8 cellular contexts compared by ENCODE assay signal in genomic region chr9:130682490-130683121, GRCh38. TPM values are rescaled to one million over a fixed set of nuclear protein-coding genes. Genes with fewer than 3 reads are reported as not detected.
DNase-seq lines count a peak whose midpoint lies in the region; ATAC-seq, FAIRE-seq and TF ChIP-seq lines count a peak whose summit lies in the region.

No MANE protein-coding gene starts in this region.

- peak; percentile 86 to 87 for ATAC-seq in lower lobe of right lung
- no peak for ATAC-seq in HG02610 (IDR thresholded peaks at IDR 0.05; ENCODE audit: unreplicated experiment)

- TF ChIP-seq CTCF in AG09319 (IDR thresholded peaks at IDR 0.05; ENCODE audit: low read depth, low read length), result peak; percentile 90
- TF ChIP-seq CTCF in lower lobe of right lung (IDR thresholded peaks at IDR 0.05), result peak; percentile 81

- FAIRE-seq in H54 (lab: Jason Lieb, UNC), result no peak

- CTCF ChIA-PET in activated CD4-positive, alpha-beta T cell treated with anti-CD3 and anti-CD28 coated beads, Interleukin-2, amount 10 ng/mL, durations not matched to agents 7 days and 5 days (lab: Charles Lee), result interaction anchor here (0.6 to 1.8 kb wide), 14 partner anchors 9 to 492 kb away, joined by 3 to 10 read pairs (median 3); partner anchors contain the start of gene EXOSC2

- peaks cover 19% of the 10 kb centered on the region for H3K27me3 ChIP-seq in lower lobe of right lung (ENCODE audit: low read depth)

- DNase-seq in AG09319 (ENCODE audit: extremely low read depth, low read depth), result peak; percentile 36
- DNase-seq in H54 (ENCODE audit: insufficient read length, low spot score), result peak; percentile 52
- DNase-seq in NCI-H446 treated with DMSO at 0.1 percent for 48 hours (lab: John Stamatoyannopoulos, UW), result peak; percentile 23
- DNase-seq in activated CD4-positive, alpha-beta T cell treated with anti-CD3 and anti-CD28 coated beads, Interleukin-2, amount 10 ng/mL, durations not matched to agents 7 days and 5 days, result peak; percentile 62
- peak; percentile 48 to 79 for DNase-seq in dermis microvascular lymphatic vessel endothelial cell (ENCODE audit: low read depth in 2 of 2)
- peak; percentile 88 for DNase-seq in lower lobe of right lung
- DNase-seq in stimulated activated CD8-positive, alpha-beta memory T cell treated with anti-CD3 and anti-CD28 coated beads, Interleukin-15, amount 100 ng/mL, for 1 hour (ENCODE audit: low read depth), result peak; percentile 30

- H3K27ac ChIP-seq in lower lobe of right lung, result no peak overlapping the region

- no peak for TF ChIP-seq POLR2A in H54 (IDR thresholded peaks at IDR 0.05; ENCODE audit: low read depth, low read length)

- intact Hi-C loops in lower lobe of right lung (cut with DNase I), result no loop called here

- peak overlapping the region; percentile 67 for H3K4me3 ChIP-seq in lower lobe of right lung

- H3K4me1 ChIP-seq in lower lobe of right lung, result peaks cover 16% of the 10 kb centered on the region

- POLR2A ChIA-PET in activated CD4-positive, alpha-beta T cell treated with anti-CD3 and anti-CD28 coated beads, Interleukin-2, amount 10 ng/mL, durations not matched to agents 7 days and 5 days (lab: Charles Lee), result no interaction called here

- H3K9me3 ChIP-seq in lower lobe of right lung, result no peaks in the 10 kb centered on the region

- H3K36me3 ChIP-seq in lower lobe of right lung, result no peaks in the 10 kb centered on the region

- H3K36me3 Mint-ChIP-seq in activated CD4-positive, alpha-beta T cell treated with anti-CD3 and anti-CD28 coated beads, Interleukin-2, amount 10 ng/mL, durations not matched to agents 7 days and 5 days (ENCODE audit: low read depth), result no peaks in the 10 kb centered on the region

- peak overlapping the region; percentile 71 for H3K27ac Mint-ChIP-seq in activated CD4-positive, alpha-beta T cell treated with anti-CD3 and anti-CD28 coated beads, Interleukin-2, amount 10 ng/mL, durations not matched to agents 7 days and 5 days

- peaks cover 9% of the 10 kb centered on the region for H3K4me1 Mint-ChIP-seq in activated CD4-positive, alpha-beta T cell treated with anti-CD3 and anti-CD28 coated beads, Interleukin-2, amount 10 ng/mL, durations not matched to agents 7 days and 5 days

- H3K9me3 Mint-ChIP-seq in activated CD4-positive, alpha-beta T cell treated with anti-CD3 and anti-CD28 coated beads, Interleukin-2, amount 10 ng/mL, durations not matched to agents 7 days and 5 days, result peaks cover 3% of the 10 kb centered on the region

- peak overlapping the region; percentile 85 for H3K4me3 Mint-ChIP-seq in activated CD4-positive, alpha-beta T cell treated with anti-CD3 and anti-CD28 coated beads, Interleukin-2, amount 10 ng/mL, durations not matched to agents 7 days and 5 days

- peaks cover 29% of the 10 kb centered on the region for H3K27me3 Mint-ChIP-seq in activated CD4-positive, alpha-beta T cell treated with anti-CD3 and anti-CD28 coated beads, Interleukin-2, amount 10 ng/mL, durations not matched to agents 7 days and 5 days

RNA-seq across cellular contexts. Expression of gene EXOSC2, which starts 11.0 kb away (rescaled TPM):
- 10 to 100 TPM; 49.7 to 60.8 TPM for total RNA-seq in activated CD4-positive, alpha-beta T cell treated with anti-CD3 and anti-CD28 coated beads, Interleukin-2, amount 10 ng/mL, durations not matched to agents 7 days and 5 days
- total RNA-seq in dermis microvascular lymphatic vessel endothelial cell (22.3 and 27.7 TPM in 2 replicates), lower lobe of right lung (18.4 TPM)

RNA-seq across cellular contexts. Expression of gene PRDM12, which starts 18.2 kb away (rescaled TPM):
- total RNA-seq in activated CD4-positive, alpha-beta T cell treated with anti-CD3 and anti-CD28 coated beads, Interleukin-2, amount 10 ng/mL, durations not matched to agents 7 days and 5 days, result not detected
- total RNA-seq in dermis microvascular lymphatic vessel endothelial cell, result not detected in 2 replicates
- total RNA-seq in lower lobe of right lung, result not detected

Comparison
In these comparisons a context has a peak if more than half of its experiments do, and no peak if none do; other contexts are left out.
1. DNase-seq: peak in every context shown above with its lines; median percentile 88 in lower lobe of right lung; 64 in dermis microvascular lymphatic vessel endothelial cell; 62 in activated CD4-positive, alpha-beta T cell treated with anti-CD3 and anti-CD28 coated beads, Interleukin-2, amount 10 ng/mL, durations not matched to agents 7 days and 5 days; 52 in H54; 36 in AG09319; 30 in stimulated activated CD8-positive, alpha-beta memory T cell treated with anti-CD3 and anti-CD28 coated beads, Interleukin-15, amount 100 ng/mL, for 1 hour; 23 in NCI-H446 treated with DMSO at 0.1 percent for 48 hours.